8 cellular contexts compared by ENCODE assay signal in the genomic region with DNA sequence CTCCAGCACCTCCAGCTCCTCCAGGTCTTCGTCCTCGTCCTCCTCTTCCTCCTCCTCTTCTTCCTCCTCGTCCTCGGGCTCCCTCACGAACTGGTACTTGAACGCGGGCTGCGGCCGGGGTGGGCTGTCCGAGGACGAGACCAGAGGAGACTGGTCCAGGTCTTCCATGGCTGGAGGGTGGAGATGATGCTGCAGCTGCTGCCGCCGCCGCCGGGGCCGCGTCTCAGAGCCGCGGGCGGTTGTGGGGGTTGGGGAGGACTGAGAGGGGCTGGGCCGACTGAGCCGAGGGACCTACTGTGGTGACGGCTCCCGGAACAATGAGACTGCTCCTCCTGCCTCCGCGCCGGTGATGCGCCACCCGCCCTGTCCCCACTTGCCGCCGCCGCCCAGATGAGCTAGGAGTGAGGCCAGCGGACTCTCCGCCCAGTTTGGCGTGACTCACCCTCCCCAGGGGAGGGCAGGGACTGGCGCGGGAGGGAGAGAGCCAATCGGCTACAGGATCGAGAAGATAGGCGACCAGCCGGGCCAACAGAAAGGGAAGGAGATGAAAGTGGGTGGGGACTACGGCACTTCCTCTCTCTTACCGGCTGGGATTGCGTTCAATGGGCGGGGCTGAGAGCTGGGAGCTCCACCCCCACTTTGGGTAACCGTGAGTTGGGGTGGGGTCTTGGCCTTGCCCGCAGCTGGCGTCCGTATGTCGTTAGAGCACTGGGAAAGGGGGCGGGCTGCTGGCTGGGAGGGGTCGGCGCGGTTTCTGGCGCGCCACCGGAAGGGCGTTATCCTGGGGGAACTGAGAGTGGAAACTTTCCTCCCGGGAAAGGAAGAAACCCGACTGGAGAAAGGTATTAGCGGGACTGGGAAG. TPM values are rescaled to one million over a fixed set of nuclear protein-coding genes. Genes with fewer than 3 reads are reported as not detected.
DNase-seq lines count a peak whose midpoint lies in the region; ATAC-seq, FAIRE-seq and TF ChIP-seq lines count a peak whose summit lies in the region.

TSS of gene RTN4 (minus strand) at position 319 of the 862 bp plus-strand sequence. CDS start at position 168, 151 bp downstream.

- peaks cover 69% of the 10 kb centered on the region for H3K4me1 Mint-ChIP-seq in activated naive CD8-positive, alpha-beta T cell treated with anti-CD3 and anti-CD28 coated beads, Interleukin-2, amount 50 U/mL, for 24 hours

- peak within 1 kb of the TSS; percentile 98 for H3K27ac Mint-ChIP-seq in activated naive CD8-positive, alpha-beta T cell treated with anti-CD3 and anti-CD28 coated beads, Interleukin-2, amount 50 U/mL, for 24 hours

- peaks cover 8% of the 10 kb centered on the region for H3K36me3 Mint-ChIP-seq in activated naive CD8-positive, alpha-beta T cell treated with anti-CD3 and anti-CD28 coated beads, Interleukin-2, amount 50 U/mL, for 24 hours (ENCODE audit: low read depth)

- FAIRE-seq in pancreas (lab: Jason Lieb, UNC), result peak; percentile 51

- H3K4me3 ChIP-seq in pancreas (peak within 1 kb of the TSS; percentile 89 to 96 (median 93)), tibial artery (peak within 1 kb of the TSS; percentile 69 to 98)

- H3K27ac ChIP-seq in pancreas (peak within 1 kb of the TSS; percentile 87 to 98 (median 93)), tibial artery (peak within 1 kb of the TSS; percentile 96 to 99)

- peaks cover 16 to 42% (median 39%) of the 10 kb centered on the region in 3 donors for H3K4me1 ChIP-seq in pancreas
- H3K4me1 ChIP-seq in tibial artery, result peaks cover 0 to 36% (median 23%) of the 10 kb centered on the region in 4 donors

- ATAC-seq in HG02763 (IDR thresholded peaks at IDR 0.05; ENCODE audit: unreplicated experiment), result peak; percentile 81
- ATAC-seq in activated naive CD8-positive, alpha-beta T cell treated with anti-CD3 and anti-CD28 coated beads, Interleukin-2, amount 50 U/mL, for 24 hours, result peak; percentile 92
- ATAC-seq in Right ventricle myocardium superior (ENCODE audit: poor library complexity), result peak; percentile 93
- peak; percentile 87 to 90 (median 88) for ATAC-seq in pancreas

- H3K9me3 Mint-ChIP-seq in activated naive CD8-positive, alpha-beta T cell treated with anti-CD3 and anti-CD28 coated beads, Interleukin-2, amount 50 U/mL, for 24 hours, result no peaks in the 10 kb centered on the region

- H3K9me3 ChIP-seq in pancreas (no peaks in the 10 kb centered on the region), tibial artery (no peaks in the 10 kb centered on the region)

- 0 out of 2 replicates have a peak, but pooled peaks have one; percentile 1 for TF ChIP-seq CTCF in GM12874 (IDR thresholded peaks at IDR 0.05; ENCODE audit: insufficient read depth, low read depth, low read length)
- TF ChIP-seq CTCF in pancreas (IDR thresholded peaks at IDR 0.05), result no peak
- TF ChIP-seq CTCF in tibial artery (IDR thresholded peaks at IDR 0.05), result peak in 1 of 2 experiments; percentile 19

- WGBS in pancreas, 2 donors, result 1% methylated on average over 51 to 61 of the region's 61 CpGs

- H3K4me3 Mint-ChIP-seq in activated naive CD8-positive, alpha-beta T cell treated with anti-CD3 and anti-CD28 coated beads, Interleukin-2, amount 50 U/mL, for 24 hours, result peak within 1 kb of the TSS; percentile 99

- H3K27me3 ChIP-seq in pancreas (no peaks in the 10 kb centered on the region), tibial artery (no peaks in the 10 kb centered on the region)

- intact Hi-C loops in Right ventricle myocardium superior (cut with DNase I), result no loop called here
- intact Hi-C loops in pancreas (cut with DNase I), result no loop called here
- intact Hi-C loops in tibial artery (cut with DNase I; ENCODE audit: low total_unique reads), result loop anchor here (2.0 to 5.0 kb wide), 2 partner anchors 38 to 117 kb away; no protein-coding TSS in a partner anchor

- no peaks in the 10 kb centered on the region for H3K36me3 ChIP-seq in pancreas
- peaks cover 0 to 4% (median 0%) of the 10 kb centered on the region in 3 donors for H3K36me3 ChIP-seq in tibial artery

- DNase-seq in NCI-H1417 treated with DMSO at 0.1 percent for 48 hours (lab: John Stamatoyannopoulos, UW) (peak; percentile 99), SW480 (ENCODE audit: low spot score) (peak; percentile 100), Right ventricle myocardium superior (peak; percentile 98), pancreas (peak; percentile 95 to 99 (median 98)), tibial artery (peak; percentile 99 to 100)
- DNase-seq in activated naive CD8-positive, alpha-beta T cell treated with anti-CD3 and anti-CD28 coated beads, Interleukin-2, amount 50 U/mL, for 24 hours, result peak; percentile 97

- no peaks in the 10 kb centered on the region for H3K27me3 Mint-ChIP-seq in activated naive CD8-positive, alpha-beta T cell treated with anti-CD3 and anti-CD28 coated beads, Interleukin-2, amount 50 U/mL, for 24 hours

RNA-seq across cellular contexts. Expression of gene RTN4, which starts in this region (rescaled TPM):
- total RNA-seq in Right ventricle myocardium superior (56.3 TPM), pancreas (100 to 1,000 TPM in 1 of 6 donors, 10 to 100 TPM in 5; 38.3 to 105 (median 77.3) TPM)
- polyA plus RNA-seq in pancreas, result 10 to 100 TPM; 59.2 to 97.8 TPM

Comparison
In these comparisons a context has a peak if more than half of its experiments do, and no peak if none do; other contexts are left out.
1. Peak in every context shown above with its lines: DNase-seq, ATAC-seq, H3K4me3 ChIP-seq and H3K27ac ChIP-seq.